In the genomic region with DNA sequence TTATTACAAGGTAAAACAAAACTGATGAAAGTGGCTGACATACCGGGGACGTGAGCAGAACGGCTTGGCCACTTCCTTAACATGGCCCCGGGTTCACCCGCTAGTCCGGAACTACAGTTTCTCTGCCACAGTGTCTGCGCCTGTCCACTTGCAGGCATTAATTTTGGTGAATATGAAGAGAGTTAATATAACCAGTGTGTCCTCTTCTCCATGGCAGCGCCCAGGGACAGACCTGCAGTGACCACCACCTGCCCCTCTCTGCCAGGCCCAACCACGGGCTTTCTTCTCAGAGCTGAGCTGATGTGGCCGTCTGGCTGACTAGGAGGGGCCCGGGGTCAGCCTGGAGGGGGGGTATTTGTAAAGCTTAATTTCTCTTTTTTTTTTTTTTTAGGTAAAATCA, we compare ENCODE assay signal across 17 cellular contexts. TPM values are rescaled to one million over a fixed set of nuclear protein-coding genes. Genes with fewer than 3 reads are reported as not detected.
DNase-seq lines count a peak whose midpoint lies in the region; ATAC-seq, FAIRE-seq and TF ChIP-seq lines count a peak whose summit lies in the region.
"Had no signal": no experiment of that assay in that cellular context is flagged by ENCODE, and none has a peak within 500 bp of the region (broad histone marks: within the 10 kb centered on the region; RNA-seq: fewer than 3 reads in every experiment).

No MANE protein-coding gene starts in this region.

- H3K36me3 ChIP-seq in BLaER1 treated with 17β-estradiol and CSF1 and Interleukin-3, amounts not matched to agents 10 nM and 100 nM, result peaks cover 11 to 53% (median 36%) of the 10 kb centered on the region in 11 experiments; a peak in 21 of 22 replicates
- peaks cover 33% of the 10 kb centered on the region for H3K36me3 ChIP-seq in DND-41 (ENCODE audit: insufficient read depth, low read length)

- no peak for TF ChIP-seq CTCF in DND-41 (IDR thresholded peaks at IDR 0.05; ENCODE audit: borderline replicate concordance, extremely low read depth, low read length, poor library complexity, severe bottlenecking)

- H3K4me3 ChIP-seq in BLaER1 treated with 17β-estradiol and CSF1 and Interleukin-3, amounts not matched to agents 10 nM and 100 nM, result no peak overlapping the region
- H3K4me3 ChIP-seq in DND-41 (ENCODE audit: low read depth in 1 of 2, low read length in 2 of 2), result no peak overlapping the region
- H3K4me3 ChIP-seq: lung had no signal

- peaks cover 35% of the 10 kb centered on the region for H3K4me1 Mint-ChIP-seq in dendritic cell treated with granulocyte-macrophage colony-stimulating factor and Interleukin-4, amounts not matched to agents 40 ng/mL and 50 ng/mL, for 4 days (ENCODE audit: low read depth)
- peaks cover 47 to 48% of the 10 kb centered on the region in 2 donors for H3K4me1 Mint-ChIP-seq in natural killer cell treated with Interleukin-12 subunit alpha and Interleukin-12 subunit beta and Interleukin-15 and Interleukin-18, amount 100 ng/mL, for 72 hours (ENCODE audit: low read depth in 2 of 2)

- H3K9ac ChIP-seq in BLaER1 treated with 17β-estradiol and CSF1 and Interleukin-3, amounts not matched to agents 10 nM and 100 nM, result peak overlapping the region in 2 of 11 experiments; percentile 89 to 91; a peak in 3 of 22 replicates
- 0 out of 2 replicates have a peak overlapping the region, but pooled peaks have one; percentile 70 for H3K9ac ChIP-seq in DND-41 (ENCODE audit: low read depth, low read length)

- H3K4me2 ChIP-seq in BLaER1 treated with 17β-estradiol and CSF1 and Interleukin-3, amounts not matched to agents 10 nM and 100 nM, result peak overlapping the region in 7 of 11 experiments; percentile 87 to 98 (median 95); a peak in 7 of 22 replicates
- no peak overlapping the region for H3K4me2 ChIP-seq in DND-41 (ENCODE audit: insufficient read depth, low read length)

- peaks cover 36% of the 10 kb centered on the region for H3K79me2 ChIP-seq in DND-41 (ENCODE audit: insufficient read depth, low read length)

- intact Hi-C loops in dendritic cell treated with granulocyte-macrophage colony-stimulating factor and Interleukin-4, amounts not matched to agents 40 ng/mL and 50 ng/mL, for 4 days (cut with micrococcal nuclease), result loop anchor here (10.0 kb wide), 1 partner anchor 319 kb away; a partner anchor contains a TSS

- no peaks in the 10 kb centered on the region for H3K9me3 ChIP-seq in BLaER1 treated with 17β-estradiol and CSF1 and Interleukin-3, amounts not matched to agents 10 nM and 100 nM (replicated peaks in 1 of 11)
- no peaks in the 10 kb centered on the region for H3K9me3 ChIP-seq in DND-41 (ENCODE audit: insufficient read depth, low read length, severe bottlenecking)
- H3K9me3 ChIP-seq: BLaER1 had no signal

- H3K27ac Mint-ChIP-seq in dendritic cell treated with granulocyte-macrophage colony-stimulating factor and Interleukin-4, amounts not matched to agents 40 ng/mL and 50 ng/mL, for 4 days, result peak overlapping the region; percentile 98
- peak overlapping the region; percentile 92 to 94 for H3K27ac Mint-ChIP-seq in natural killer cell treated with Interleukin-12 subunit alpha and Interleukin-12 subunit beta and Interleukin-15 and Interleukin-18, amount 100 ng/mL, for 72 hours

- H3K36me3 Mint-ChIP-seq in dendritic cell treated with granulocyte-macrophage colony-stimulating factor and Interleukin-4, amounts not matched to agents 40 ng/mL and 50 ng/mL, for 4 days (ENCODE audit: low read depth), result peaks cover 53% of the 10 kb centered on the region
- H3K36me3 Mint-ChIP-seq in natural killer cell treated with Interleukin-12 subunit alpha and Interleukin-12 subunit beta and Interleukin-15 and Interleukin-18, amount 100 ng/mL, for 72 hours, result no peaks in the 10 kb centered on the region

- H2AFZ ChIP-seq in DND-41 (ENCODE audit: low read depth, low read length), result no peak overlapping the region

- TF ChIP-seq POLR2A in GM12892 (IDR thresholded peaks at IDR 0.05; ENCODE audit: low read depth, low read length), result no peak

- DNase-seq in DND-41 (no peak), AML-193 (lab: John Stamatoyannopoulos, UW) (no peak), GM12892 (ENCODE audit: insufficient read length) (no peak)
- no peak for DNase-seq in natural killer cell treated with Interleukin-12 subunit alpha and Interleukin-12 subunit beta and Interleukin-15 and Interleukin-18, amount 100 ng/mL, for 72 hours (ENCODE audit: low spot score)
- DNase-seq: NCI-H2081, NCI-H748 treated with DMSO at 0.1 percent for 48 hours, occipital lobe, SW 1271 had no signal

- ATAC-seq in DND-41 (ENCODE audit: insufficient read depth, low read depth) (no peak), HG02885 (IDR thresholded peaks at IDR 0.05; ENCODE audit: poor library complexity, unreplicated experiment) (no peak), GM19035 (IDR thresholded peaks at IDR 0.05; ENCODE audit: unreplicated experiment) (no peak)
- ATAC-seq in natural killer cell treated with Interleukin-12 subunit alpha and Interleukin-12 subunit beta and Interleukin-15 and Interleukin-18, amount 100 ng/mL, for 72 hours, result no peak

- peaks cover 19 to 31% (median 23%) of the 10 kb centered on the region in 10 experiments for H3K4me1 ChIP-seq in BLaER1 treated with 17β-estradiol and CSF1 and Interleukin-3, amounts not matched to agents 10 nM and 100 nM
- H3K4me1 ChIP-seq in DND-41 (ENCODE audit: insufficient read depth, low read length), result peaks cover 31% of the 10 kb centered on the region

- peaks cover 6 to 35% (median 30%) of the 10 kb centered on the region in 11 experiments; a peak in 20 of 22 replicates for H4K20me1 ChIP-seq in BLaER1 treated with 17β-estradiol and CSF1 and Interleukin-3, amounts not matched to agents 10 nM and 100 nM
- peaks cover 22% of the 10 kb centered on the region; the same call in 1 of the 2 replicates for H4K20me1 ChIP-seq in DND-41 (ENCODE audit: insufficient read depth, low read length)

- no peaks in the 10 kb centered on the region for H3K9me3 Mint-ChIP-seq in dendritic cell treated with granulocyte-macrophage colony-stimulating factor and Interleukin-4, amounts not matched to agents 40 ng/mL and 50 ng/mL, for 4 days
- no peaks in the 10 kb centered on the region for H3K9me3 Mint-ChIP-seq in natural killer cell treated with Interleukin-12 subunit alpha and Interleukin-12 subunit beta and Interleukin-15 and Interleukin-18, amount 100 ng/mL, for 72 hours

- H3K27me3 ChIP-seq in BLaER1 treated with 17β-estradiol and CSF1 and Interleukin-3, amounts not matched to agents 10 nM and 100 nM, result no peaks in the 10 kb centered on the region
- no peaks in the 10 kb centered on the region for H3K27me3 ChIP-seq in DND-41 (ENCODE audit: insufficient read depth, low read length, poor library complexity)
- H3K27me3 ChIP-seq: BLaER1 had no signal

- no peak for FAIRE-seq in GM12892 (lab: Jason Lieb, UNC)
- FAIRE-seq: GM12891, RCC 7860 had no signal

- no peak overlapping the region for H3K27ac ChIP-seq in BLaER1 treated with 17β-estradiol and CSF1 and Interleukin-3, amounts not matched to agents 10 nM and 100 nM
- H3K27ac ChIP-seq in DND-41 (ENCODE audit: low read length), result no peak overlapping the region

- no peak overlapping the region for H3K4me3 Mint-ChIP-seq in dendritic cell treated with granulocyte-macrophage colony-stimulating factor and Interleukin-4, amounts not matched to agents 40 ng/mL and 50 ng/mL, for 4 days
- H3K4me3 Mint-ChIP-seq in natural killer cell treated with Interleukin-12 subunit alpha and Interleukin-12 subunit beta and Interleukin-15 and Interleukin-18, amount 100 ng/mL, for 72 hours, result peak overlapping the region; percentile 95

- H3K27me3 Mint-ChIP-seq in dendritic cell treated with granulocyte-macrophage colony-stimulating factor and Interleukin-4, amounts not matched to agents 40 ng/mL and 50 ng/mL, for 4 days, result no peaks in the 10 kb centered on the region
- no peaks in the 10 kb centered on the region for H3K27me3 Mint-ChIP-seq in natural killer cell treated with Interleukin-12 subunit alpha and Interleukin-12 subunit beta and Interleukin-15 and Interleukin-18, amount 100 ng/mL, for 72 hours

RNA-seq across cellular contexts. Expression of a gene that starts 1.1 kb away (rescaled TPM):
- 100 to 1,000 TPM; 169 to 222 TPM for total RNA-seq in natural killer cell treated with Interleukin-12 subunit alpha and Interleukin-12 subunit beta and Interleukin-15 and Interleukin-18, amount 100 ng/mL, for 72 hours
- polyA plus RNA-seq in GM12892 (2012; ENCODE audit: missing spikeins), result 176 TPM

RNA-seq across cellular contexts. Expression of a gene that starts 22.6 kb away (rescaled TPM):
- total RNA-seq in natural killer cell treated with Interleukin-12 subunit alpha and Interleukin-12 subunit beta and Interleukin-15 and Interleukin-18, amount 100 ng/mL, for 72 hours, result 10 to 100 TPM in 1 of 2 donors, 1 to 10 TPM in 1; 8.2 to 12.2 TPM
- polyA plus RNA-seq in GM12892 (2012; ENCODE audit: missing spikeins), result 12.2 TPM

RNA-seq across cellular contexts. Expression of a gene that starts 54.8 kb away (rescaled TPM):
- not detected for total RNA-seq in natural killer cell treated with Interleukin-12 subunit alpha and Interleukin-12 subunit beta and Interleukin-15 and Interleukin-18, amount 100 ng/mL, for 72 hours
- not detected for polyA plus RNA-seq in GM12892 (2012; ENCODE audit: missing spikeins)
- total RNA-seq: HT-29 had no signal
